ENCODE assay signal across 21 cellular contexts in genomic region chr17:12712941-12713340, GRCh38. TPM values are rescaled to one million over a fixed set of nuclear protein-coding genes. Genes with fewer than 3 reads are reported as not detected.
"Had no signal": no experiment of that assay in that cellular context is flagged by ENCODE, and none has a peak within 500 bp of the region (broad histone marks: within the 10 kb centered on the region; RNA-seq: fewer than 3 reads in every experiment).

No MANE protein-coding gene starts in this region.

- H3K4me3 ChIP-seq: body of pancreas, dorsolateral prefrontal cortex, esophagus squamous epithelium, gastroesophageal sphincter, hepatocyte, lower lobe of right lung, stomach, transverse colon had no signal

- H3K4me1 ChIP-seq: body of pancreas, lower lobe of right lung, transverse colon had no signal

- ATAC-seq: activated T-helper 17 cell treated with anti-CD3 and anti-CD28 coated beads, Interleukin-2, amount 50 U/mL, for 72 hours; body of pancreas; gastroesophageal sphincter; lower lobe of right lung; T-helper 17 cell; WTC11 had no signal

- H3K27ac ChIP-seq: body of pancreas, dorsolateral prefrontal cortex, hepatocyte, lower lobe of right lung, neutrophil, stomach, transverse colon had no signal

- H3K36me3 ChIP-seq: esophagus squamous epithelium, lower lobe of right lung, neutrophil, stomach, transverse colon had no signal

- H3K27me3 ChIP-seq: body of pancreas, esophagus squamous epithelium, gastroesophageal sphincter, hepatocyte, neutrophil, stomach, transverse colon had no signal

- DNase-seq: activated CD4-positive, alpha-beta T cell treated with anti-CD3 and anti-CD28 coated beads, Interleukin-2, amount 10 ng/mL, durations not matched to agents 24 days and 14 days; activated naive CD4-positive, alpha-beta T cell treated with anti-CD3 and anti-CD28 coated beads, Interleukin-2, amount 10 ng/mL, durations not matched to agents 7 days and 5 days; body of pancreas; cerebellar nuclear complex; dorsolateral prefrontal cortex; esophagus squamous epithelium; lower lobe of right lung; midbrain; naive B cell; SIG-M5; stimulated activated CD4-positive, alpha-beta T cell treated with anti-CD3 and anti-CD28 coated beads, Interleukin-15, amount 100 ng/mL, for 24 hours; stimulated activated CD4-positive, alpha-beta T cell treated with anti-CD3 and anti-CD28 coated beads, Interleukin-4, amount 100 ng/mL, for 24 hours; stomach; T-helper 17 cell; transverse colon had no signal

- H3K9me3 ChIP-seq: body of pancreas, esophagus squamous epithelium, gastroesophageal sphincter, lower lobe of right lung, neutrophil, stomach, transverse colon had no signal

- FAIRE-seq: endometrium had no signal

RNA-seq across cellular contexts. Expression of gene MYOCD, which starts 47.3 kb away (rescaled TPM):
- total RNA-seq: activated CD4-positive, alpha-beta T cell treated with anti-CD3 and anti-CD28 coated beads, Interleukin-2, amount 10 ng/mL, durations not matched to agents 24 days and 14 days; activated T-helper 17 cell treated with anti-CD3 and anti-CD28 coated beads, Interleukin-2, amount 50 U/mL, for 72 hours; T-helper 17 cell had no signal
